21 cellular contexts compared by ENCODE assay signal in the genomic region with DNA sequence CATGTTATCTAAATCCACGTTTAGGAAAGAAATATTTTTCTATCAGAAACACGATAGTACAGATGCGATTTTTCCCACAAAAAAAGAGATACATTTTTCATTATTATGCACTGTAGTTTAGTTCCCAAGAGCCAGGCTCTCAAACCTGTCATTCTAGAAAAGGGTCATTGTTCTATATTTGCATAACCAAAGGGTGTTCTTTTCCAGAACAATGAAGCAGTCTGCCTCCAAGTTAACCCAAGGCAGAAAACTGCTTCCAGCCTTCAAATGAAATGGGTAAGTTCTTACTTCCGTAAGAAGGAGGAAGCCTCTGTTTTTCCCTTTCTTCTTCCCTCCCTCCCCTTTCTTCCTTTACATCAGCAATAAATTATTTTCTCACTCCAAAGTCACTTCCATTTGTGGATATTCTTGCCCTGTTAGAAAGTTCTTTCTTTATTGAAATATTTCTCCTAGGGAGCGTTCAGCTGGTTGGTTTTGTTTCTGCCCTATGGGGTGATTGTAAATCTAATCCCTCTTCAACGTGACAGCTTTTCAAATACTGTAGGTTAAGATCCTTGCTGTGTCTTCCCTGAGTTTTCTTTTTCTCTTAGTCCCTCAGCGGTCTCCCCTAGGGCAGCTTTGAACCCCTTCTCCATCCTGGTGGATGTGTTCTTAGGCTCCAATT.
DNase-seq lines count a peak whose midpoint lies in the region; ATAC-seq and TF ChIP-seq lines count a peak whose summit lies in the region.
"Had no signal": no experiment of that assay in that cellular context is flagged by ENCODE, and none has a peak within 500 bp of the region (broad histone marks: within the 10 kb centered on the region; RNA-seq: fewer than 3 reads in every experiment).

No MANE protein-coding gene starts in this region.

- no peak overlapping the region for H4K5ac ChIP-seq in H9 (ENCODE audit: insufficient read length, low read depth, low read length)

- no peak overlapping the region for H3K4me2 ChIP-seq in H9 (ENCODE audit: insufficient read depth, insufficient read length, low read length)
- H3K4me2 ChIP-seq in OCI-LY3 (ENCODE audit: low read length), result 0 out of 2 replicates have a peak overlapping the region, but pooled peaks have one; percentile 53
- peak overlapping the region; percentile 68 for H3K4me2 ChIP-seq in neural progenitor cell

- H3K27me3 Mint-ChIP-seq in H9 (ENCODE audit: low read depth) (no peaks in the 10 kb centered on the region), glutamatergic neuron (ENCODE audit: unreplicated experiment) (peaks cover 12% of the 10 kb centered on the region), neural progenitor cell (ENCODE audit: insufficient read depth, low read depth) (peaks cover 13% of the 10 kb centered on the region)

- H2BK20ac ChIP-seq in H9 (ENCODE audit: low read depth, low read length, poor library complexity, severe bottlenecking), result no peak overlapping the region

- no peak for DNase-seq in H9
- DNase-seq in glutamatergic neuron, result no peak
- peak; percentile 27 for DNase-seq in neural progenitor cell (ENCODE audit: low spot score)
- no peak for DNase-seq in ascending aorta (ENCODE audit: low spot score in 2 of 2)
- no peak for DNase-seq in ACHN
- no peak for DNase-seq in effector memory CD4-positive, alpha-beta T cell
- DNase-seq: activated CD4-positive, alpha-beta T cell treated with anti-CD3 and anti-CD28 coated beads for 48 hours; activated naive CD4-positive, alpha-beta T cell treated with anti-CD3 and anti-CD28 coated beads, Interleukin-2, amount 50 U/mL, for 16 hours; amygdala; C1 segment of cervical spinal cord; MG63; naive B cell; NCI-H1436 treated with DMSO at 0.1 percent for 48 hours; NCI-H2171 treated with DMSO at 0.1 percent for 48 hours; NCI-H774; testis had no signal

- peaks cover 29% of the 10 kb centered on the region for H3F3A ChIP-seq in neural progenitor cell (ENCODE audit: low read depth)

- no peak overlapping the region for H2AK5ac ChIP-seq in H9 (ENCODE audit: insufficient read length, low read length)

- H4K8ac ChIP-seq in H9 (replicated peaks; ENCODE audit: insufficient read length, low read depth, low read length), result no peak overlapping the region

- H3K4me3 ChIP-seq in OCI-LY3 (ENCODE audit: low read length) (no peak overlapping the region), neural progenitor cell (peak overlapping the region; percentile 14), ascending aorta (no peak overlapping the region)
- H3K4me3 ChIP-seq in effector memory CD4-positive, alpha-beta T cell (ENCODE audit: insufficient read depth, low read depth, low read length, poor library complexity, severe bottlenecking), result no peak overlapping the region
- H3K4me3 ChIP-seq: cardiac muscle cell, MG63, testis had no signal

- H3K9me3 Mint-ChIP-seq in H9 (peaks cover 10 to 13% of the 10 kb centered on the region in 2 experiments), glutamatergic neuron (ENCODE audit: unreplicated experiment) (peaks cover 6% of the 10 kb centered on the region), neural progenitor cell (peaks cover 13% of the 10 kb centered on the region)

- H4K91ac ChIP-seq in H9 (ENCODE audit: insufficient read length, low read depth, low read length), result no peak overlapping the region

- TF ChIP-seq CTCF in H9 (conservative IDR thresholded peaks at IDR 0.05) (no peak), OCI-LY3 (IDR thresholded peaks at IDR 0.05; ENCODE audit: low read depth, low read length) (no peak), glutamatergic neuron (IDR thresholded peaks at IDR 0.05; ENCODE audit: partially characterized antibody, unreplicated experiment) (no peak), neural progenitor cell (IDR thresholded peaks at IDR 0.05) (no peak), ascending aorta (IDR thresholded peaks at IDR 0.05) (no peak)

- H3K36me3 ChIP-seq in OCI-LY3 (replicated peaks; ENCODE audit: low read depth, low read length) (no peaks in the 10 kb centered on the region), neural progenitor cell (no peaks in the 10 kb centered on the region), ascending aorta (no peaks in the 10 kb centered on the region)
- H3K36me3 ChIP-seq in effector memory CD4-positive, alpha-beta T cell (ENCODE audit: control insufficient read depth, insufficient read depth, low read length), result no peaks in the 10 kb centered on the region
- H3K36me3 ChIP-seq: cardiac muscle cell, MG63 had no signal

- H4K20me1 ChIP-seq in H9 (ENCODE audit: control insufficient read depth, insufficient read depth, insufficient read length) (no peaks in the 10 kb centered on the region), OCI-LY3 (ENCODE audit: insufficient read depth, low read length) (no peaks in the 10 kb centered on the region), neural progenitor cell (ENCODE audit: low read depth) (no peaks in the 10 kb centered on the region)

- WGBS in H9 (ENCODE audit: extremely low coverage, insufficient read length, low lambda C conversion rate), result no CpG with 5 or more reads among the region's 7 CpGs

- H3K4me1 Mint-ChIP-seq in H9 (peaks cover 54 to 60% of the 10 kb centered on the region in 2 experiments), glutamatergic neuron (ENCODE audit: low read depth, unreplicated experiment) (peaks cover 29% of the 10 kb centered on the region), neural progenitor cell (peaks cover 43% of the 10 kb centered on the region)
- H3K4me1 Mint-ChIP-seq: naive B cell had no signal

- H3K23ac ChIP-seq in H9 (ENCODE audit: insufficient read length, low read depth, low read length), result no peak overlapping the region

- H3K27ac Mint-ChIP-seq in H9 (peak overlapping the region; percentile 57 to 96 (median 85); a peak in 6 of 7 replicates), glutamatergic neuron (ENCODE audit: unreplicated experiment) (peak overlapping the region; percentile 74), neural progenitor cell (peak overlapping the region; percentile 52)
- H3K27ac Mint-ChIP-seq: memory B cell, naive B cell had no signal

- no peak overlapping the region for H3T11ph ChIP-seq in H9 (ENCODE audit: low read length)

- H2BK15ac ChIP-seq in H9 (ENCODE audit: low read depth, low read length), result no peak overlapping the region

- H3K79me2 ChIP-seq in H9 (ENCODE audit: insufficient read depth, low read length) (no peaks in the 10 kb centered on the region), OCI-LY3 (ENCODE audit: low read length) (no peaks in the 10 kb centered on the region), neural progenitor cell (ENCODE audit: low read depth) (no peaks in the 10 kb centered on the region)

- H3K14ac ChIP-seq in H9 (ENCODE audit: insufficient read depth, low read length), result no peak overlapping the region

- H2BK12ac ChIP-seq in H9 (ENCODE audit: insufficient read length, low read depth, low read length), result no peak overlapping the region

- no peak overlapping the region for H3K56ac ChIP-seq in H9 (ENCODE audit: insufficient read length, low read depth, low read length)

- H3K27me3 ChIP-seq in H9 (ENCODE audit: insufficient read depth, low read length) (no peaks in the 10 kb centered on the region), OCI-LY3 (ENCODE audit: low read depth, low read length) (no peaks in the 10 kb centered on the region), neural progenitor cell (no peaks in the 10 kb centered on the region), ascending aorta (no peaks in the 10 kb centered on the region)
- H3K27me3 ChIP-seq in effector memory CD4-positive, alpha-beta T cell (replicated peaks; ENCODE audit: control insufficient read depth, insufficient read depth, low read length, poor library complexity, severe bottlenecking), result no peaks in the 10 kb centered on the region
- H3K27me3 ChIP-seq: cardiac muscle cell, MG63, testis had no signal

- H2AFZ ChIP-seq in H9 (ENCODE audit: low read length) (no peak overlapping the region), OCI-LY3 (ENCODE audit: low read depth, low read length) (no peak overlapping the region), neural progenitor cell (replicated peaks) (peak overlapping the region; percentile 29)

- no peaks in the 10 kb centered on the region for H3K79me1 ChIP-seq in H9 (ENCODE audit: insufficient read depth, low read depth, low read length, poor library complexity, severe bottlenecking)

- H3K4me3 Mint-ChIP-seq in H9 (peak overlapping the region; percentile 11 to 30; a peak in 3 of 5 replicates), glutamatergic neuron (ENCODE audit: unreplicated experiment) (no peak overlapping the region), neural progenitor cell (no peak overlapping the region)
- H3K4me3 Mint-ChIP-seq: memory B cell, naive B cell had no signal

- H3K9ac ChIP-seq in H9 (ENCODE audit: extremely low read depth, insufficient read length, low read length) (no peak overlapping the region), OCI-LY3 (ENCODE audit: low read length) (no peak overlapping the region), neural progenitor cell (no peak overlapping the region)

- no peak overlapping the region for H2BK5ac ChIP-seq in H9 (ENCODE audit: insufficient read length, low read length)

- no peak overlapping the region for H3K4ac ChIP-seq in H9 (ENCODE audit: low read depth, low read length)

- intact Hi-C loops in ascending aorta (cut with DNase I), result no loop called here

- H3K4me1 ChIP-seq in H9 (ENCODE audit: insufficient read depth, low read length) (peaks cover 6% of the 10 kb centered on the region), OCI-LY3 (ENCODE audit: low read length) (peaks cover 17% of the 10 kb centered on the region), neural progenitor cell (peaks cover 40% of the 10 kb centered on the region), ascending aorta (no peaks in the 10 kb centered on the region)
- H3K4me1 ChIP-seq in effector memory CD4-positive, alpha-beta T cell (ENCODE audit: control insufficient read depth, insufficient read depth, low read length, poor library complexity, severe bottlenecking), result no peaks in the 10 kb centered on the region
- H3K4me1 ChIP-seq: testis had no signal

- no peak overlapping the region for H3K27ac ChIP-seq in H9 (ENCODE audit: insufficient read length, low read depth, low read length)
- no peak overlapping the region for H3K27ac ChIP-seq in OCI-LY3 (ENCODE audit: low read length)
- peak overlapping the region; percentile 82 for H3K27ac ChIP-seq in neural progenitor cell
- H3K27ac ChIP-seq in ascending aorta, result no peak overlapping the region
- no peak overlapping the region for H3K27ac ChIP-seq in effector memory CD4-positive, alpha-beta T cell (ENCODE audit: insufficient read depth, low read length, poor library complexity, severe bottlenecking)
- H3K27ac ChIP-seq: cardiac muscle cell, testis had no signal

- no peak for ATAC-seq in HG02938 (IDR thresholded peaks at IDR 0.05; ENCODE audit: unreplicated experiment)
- ATAC-seq: SK-N-SH treated with all-trans-retinoic acid at 6 μM for 48 hours had no signal

- H3K36me3 Mint-ChIP-seq in H9 (ENCODE audit: insufficient read depth in 1 of 3, low read depth in 3 of 3) (peaks cover 8 to 12% (median 8%) of the 10 kb centered on the region in 3 experiments), glutamatergic neuron (ENCODE audit: unreplicated experiment) (peaks cover 8% of the 10 kb centered on the region), neural progenitor cell (peaks cover 2% of the 10 kb centered on the region)

- no peaks in the 10 kb centered on the region for H3K9me3 ChIP-seq in H9 (ENCODE audit: control insufficient read depth, low read depth, low read length)
- H3K9me3 ChIP-seq in OCI-LY3 (ENCODE audit: insufficient read depth, low read length), result no peaks in the 10 kb centered on the region
- no peaks in the 10 kb centered on the region for H3K9me3 ChIP-seq in neural progenitor cell (ENCODE audit: low read depth)
- no peaks in the 10 kb centered on the region for H3K9me3 ChIP-seq in ascending aorta
- H3K9me3 ChIP-seq in effector memory CD4-positive, alpha-beta T cell (ENCODE audit: control insufficient read depth, low read length), result no peaks in the 10 kb centered on the region
- H3K9me3 ChIP-seq: MG63, testis had no signal

- no peak overlapping the region for H3K18ac ChIP-seq in H9 (ENCODE audit: insufficient read length, low read depth, low read length)

- H3K23me2 ChIP-seq in H9 (ENCODE audit: insufficient read length, low read depth, low read length, poor library complexity, severe bottlenecking), result no peaks in the 10 kb centered on the region

- no peak overlapping the region for H2BK120ac ChIP-seq in H9 (ENCODE audit: low read depth, low read length, poor library complexity, severe bottlenecking)

- in situ Hi-C loops in ACHN (cut with HindIII; ENCODE audit: low pct_ligation_motif_present, low pct_unique_long_range_greater_than_20kb, low sequenced_read_pairs), result no loop called here

Comparison
In these comparisons a context has a peak if more than half of its experiments do, and no peak if none do; other contexts are left out.
1. H3K4me3 Mint-ChIP-seq: peak in H9 (2 of 2); none in glutamatergic neuron (single experiment) and neural progenitor cell (single experiment).
2. Peak in every context shown above with its lines, with median percentiles within 50 percentile points of each other: H3K27ac Mint-ChIP-seq.